8 cellular contexts compared by ENCODE assay signal in genomic region chr17:30824356-30825145, GRCh38. TPM values are rescaled to one million over a fixed set of nuclear protein-coding genes. Genes with fewer than 3 reads are reported as not detected.
A peak's percentile ranks its signal among the peaks of the same experiment; 100 is the strongest.
DNase-seq lines count a peak whose midpoint lies in the region; ATAC-seq and TF ChIP-seq lines count a peak whose summit lies in the region.

A gene with protein sequence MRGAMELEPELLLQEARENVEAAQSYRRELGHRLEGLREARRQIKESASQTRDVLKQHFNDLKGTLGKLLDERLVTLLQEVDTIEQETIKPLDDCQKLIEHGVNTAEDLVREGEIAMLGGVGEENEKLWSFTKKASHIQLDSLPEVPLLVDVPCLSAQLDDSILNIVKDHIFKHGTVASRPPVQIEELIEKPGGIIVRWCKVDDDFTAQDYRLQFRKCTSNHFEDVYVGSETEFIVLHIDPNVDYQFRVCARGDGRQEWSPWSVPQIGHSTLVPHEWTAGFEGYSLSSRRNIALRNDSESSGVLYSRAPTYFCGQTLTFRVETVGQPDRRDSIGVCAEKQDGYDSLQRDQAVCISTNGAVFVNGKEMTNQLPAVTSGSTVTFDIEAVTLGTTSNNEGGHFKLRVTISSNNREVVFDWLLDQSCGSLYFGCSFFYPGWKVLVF (minus strand): TSS chr17:30824692. CDS start chr17:30824651, 41 bp downstream.

- H2AFZ ChIP-seq in mesenchymal stem cell (ENCODE audit: low read depth, low read length): peak within 1 kb of the TSS; percentile 75

- H3K9me3 ChIP-seq in mesenchymal stem cell (ENCODE audit: control insufficient read depth, low read length): no peaks in the 10 kb centered on the region

- H3K27ac ChIP-seq in mesenchymal stem cell (ENCODE audit: low read length, poor library complexity, severe bottlenecking): peak within 1 kb of the TSS; percentile 66

- no peak within 1 kb of the TSS for H2BK5ac ChIP-seq in mesenchymal stem cell (ENCODE audit: low read depth, low read length, poor library complexity, severe bottlenecking)

- no peaks in the 10 kb centered on the region for H3K9me3 Mint-ChIP-seq in effector memory CD8-positive, alpha-beta T cell

- H3K4ac ChIP-seq in mesenchymal stem cell (ENCODE audit: low read depth in 1 of 2, low read length in 2 of 2): peak within 1 kb of the TSS in 1 of 2 experiments; percentile 74

- peak within 1 kb of the TSS; percentile 82 to 86 for H3K4me3 ChIP-seq in mesenchymal stem cell (ENCODE audit: insufficient read depth in 1 of 2, low read depth in 1 of 2, low read length in 2 of 2)

- peak; percentile 95 for ATAC-seq in effector memory CD8-positive, alpha-beta T cell (replicated peaks)

- no peak within 1 kb of the TSS for H2AK5ac ChIP-seq in mesenchymal stem cell (ENCODE audit: low read length, severe bottlenecking)

- H4K8ac ChIP-seq in mesenchymal stem cell (ENCODE audit: low read length): peak within 1 kb of the TSS; percentile 83

- H3K9ac ChIP-seq in mesenchymal stem cell (ENCODE audit: low read length): peak within 1 kb of the TSS; percentile 86

- peak within 1 kb of the TSS; percentile 78 to 96 for H3K4me3 Mint-ChIP-seq in effector memory CD8-positive, alpha-beta T cell

- no peaks in the 10 kb centered on the region for H3K27me3 ChIP-seq in mesenchymal stem cell (ENCODE audit: control insufficient read depth in 1 of 2, insufficient read depth in 1 of 2, low read length in 2 of 2)

- peaks cover 3% of the 10 kb centered on the region for H3K79me1 ChIP-seq in mesenchymal stem cell (replicated peaks; ENCODE audit: low read length, poor library complexity, severe bottlenecking)

- CTCF ChIA-PET in activated CD8-positive, alpha-beta memory T cell treated with anti-CD3 and anti-CD28 coated beads for 36 hours (lab: Charles Lee): interaction anchor here (0.6 to 3.2 kb wide), 13 partner anchors 9 to 674 kb away, joined by 3 to 21 read pairs (median 4); no protein-coding TSS in a partner anchor

- 13% methylated on average over 66 of the region's 75 CpGs for WGBS in mesenchymal stem cell

- peak within 1 kb of the TSS; percentile 37 to 94 for H3K18ac ChIP-seq in mesenchymal stem cell (ENCODE audit: low read depth in 1 of 2, low read length in 2 of 2)

- H3K27ac Mint-ChIP-seq in effector memory CD8-positive, alpha-beta T cell: peak within 1 kb of the TSS; percentile 72 to 90

- peaks cover 12% of the 10 kb centered on the region for H3K36me3 Mint-ChIP-seq in effector memory CD8-positive, alpha-beta T cell (ENCODE audit: insufficient read depth)

- peak within 1 kb of the TSS; percentile 73 for H2BK15ac ChIP-seq in mesenchymal stem cell (ENCODE audit: low read depth, poor library complexity, severe bottlenecking)

- H3K27me3 Mint-ChIP-seq in effector memory CD8-positive, alpha-beta T cell: no peaks in the 10 kb centered on the region

- H3K4me1 Mint-ChIP-seq in effector memory CD8-positive, alpha-beta T cell (ENCODE audit: low read depth in 2 of 2): peaks cover 27 to 40% of the 10 kb centered on the region in 2 donors

- peaks cover 6% of the 10 kb centered on the region for H3K4me1 ChIP-seq in mesenchymal stem cell (ENCODE audit: control insufficient read depth, insufficient read depth, low read depth, low read length)

- peak within 1 kb of the TSS; percentile 57 for H3K4me2 ChIP-seq in mesenchymal stem cell (ENCODE audit: low read length, poor library complexity, severe bottlenecking)

- peak within 1 kb of the TSS in 1 of 2 experiments; percentile 95 for H3K14ac ChIP-seq in mesenchymal stem cell (ENCODE audit: low read length in 2 of 2)

- H3K23ac ChIP-seq in mesenchymal stem cell (ENCODE audit: low read length in 2 of 2): no peak within 1 kb of the TSS

- TF ChIP-seq CTCF in GM20000 (IDR thresholded peaks at IDR 0.05; ENCODE audit: extremely low read depth, missing control alignments): peak; percentile 61

- peak; percentile 96 for DNase-seq in COLO829 (ENCODE audit: low spot score)
- peak; percentile 98 for DNase-seq in GM20000 (ENCODE audit: low spot score)
- DNase-seq in HT1080 (ENCODE audit: low read depth): peak; percentile 91
- DNase-seq in NK-92 treated with Interleukin-12 subunit alpha and Interleukin-12 subunit beta, amount 100 ng/mL, for 24 hours (lab: John Stamatoyannopoulos, UW): peak; percentile 84
- peak; percentile 82 to 90 (median 84) for DNase-seq in effector memory CD8-positive, alpha-beta T cell
- DNase-seq in mesenchymal stem cell: peak; percentile 88
- DNase-seq in stimulated activated CD8-positive, alpha-beta memory T cell treated with anti-CD3 and anti-CD28 coated beads, Interleukin-12 subunit alpha, Interleukin-12 subunit beta, amount 100 ng/mL, for 24 hours (ENCODE audit: extremely low read depth): peak; percentile 76

- peak within 1 kb of the TSS; percentile 64 for H4K91ac ChIP-seq in mesenchymal stem cell (ENCODE audit: low read length)

- no peak within 1 kb of the TSS for H2BK120ac ChIP-seq in mesenchymal stem cell (ENCODE audit: low read depth, low read length)

- peak within 1 kb of the TSS in 1 of 2 experiments; percentile 49 for H2BK12ac ChIP-seq in mesenchymal stem cell (ENCODE audit: low read length in 2 of 2)

- H3K36me3 ChIP-seq in mesenchymal stem cell (ENCODE audit: control insufficient read depth in 1 of 2, insufficient read depth in 2 of 2, low read depth in 1 of 2, low read length in 2 of 2): peaks cover 0 to 3% of the 10 kb centered on the region in 2 experiments

- POLR2A ChIA-PET in activated CD8-positive, alpha-beta memory T cell treated with anti-CD3 and anti-CD28 coated beads for 36 hours (lab: Charles Lee): interaction anchor here (0.5 to 2.3 kb wide), 7 partner anchors 9 to 498 kb away, joined by 3 to 11 read pairs (median 3); no protein-coding TSS in a partner anchor

RNA-seq across cellular contexts. Expression of the gene that starts here (rescaled TPM):
- 21.6 and 25.7 TPM in 2 replicates for total RNA-seq in HT1080 (2014; rRNA removed; shearing (Covaris generic))
- 19.8 and 24.1 TPM in 2 replicates for polyA plus RNA-seq in HT1080 (2015; cell fraction: cytosol; rRNA removed)
- 15.9 and 17.5 TPM in 2 replicates for polyA plus RNA-seq in HT1080 (2015; cell fraction: nucleus; rRNA removed)
- 10 to 100 TPM; 38.4 to 40.1 TPM for total RNA-seq in activated CD8-positive, alpha-beta memory T cell treated with anti-CD3 and anti-CD28 coated beads for 36 hours
- 4.3 TPM for polyA plus RNA-seq in mesenchymal stem cell (2013, experiment 1 of 2)
- polyA plus RNA-seq in mesenchymal stem cell (2013, experiment 2 of 2): 4.4 TPM

Comparison
In these comparisons a context has a peak if more than half of its experiments do, and no peak if none do; other contexts are left out.
1. Peak in every context shown above with its lines: DNase-seq, ATAC-seq, H3K4me3 ChIP-seq and H3K27ac ChIP-seq.